ENCODE assay signal across 13 cellular contexts in genomic region chr5:109857405-109858031, GRCh38.
DNase-seq lines count a peak whose midpoint lies in the region; ATAC-seq, FAIRE-seq and TF ChIP-seq lines count a peak whose summit lies in the region.
"Had no signal": no experiment of that assay in that cellular context is flagged by ENCODE, and none has a peak within 500 bp of the region (broad histone marks: within the 10 kb centered on the region; RNA-seq: fewer than 3 reads in every experiment).

No MANE protein-coding gene starts in this region.

- H3K9me3 Mint-ChIP-seq in activated CD8-positive, alpha-beta T cell treated with anti-CD3 and anti-CD28 coated beads, Interleukin-2, amount 10 ng/mL, durations not matched to agents 7 days and 5 days (ENCODE audit: insufficient read depth): no peaks in the 10 kb centered on the region

- H3K4me2 ChIP-seq in endothelial cell of umbilical vein (ENCODE audit: insufficient read depth, low read length): no peak overlapping the region

- H3K9me1 ChIP-seq in endothelial cell of umbilical vein (replicated peaks; ENCODE audit: control insufficient read depth, extremely low read depth, insufficient read depth, low read length): no peaks in the 10 kb centered on the region

- TF ChIP-seq CTCF in endothelial cell of umbilical vein (IDR thresholded peaks at IDR 0.05; ENCODE audit: extremely low read depth in 1 of 2, insufficient read depth in 1 of 2, low read depth in 1 of 2, low read length in 2 of 2) (no peak), adrenal gland (IDR thresholded peaks at IDR 0.05) (no peak)

- intact Hi-C loops in endothelial cell of umbilical vein (cut with micrococcal nuclease) (no loop called here), adrenal gland (cut with DNase I) (no loop called here), left colon (cut with DNase I, micrococcal nuclease) (no loop called here), left ventricle myocardium superior (cut with micrococcal nuclease) (no loop called here)

- peaks cover 23% of the 10 kb centered on the region for H3K4me1 Mint-ChIP-seq in activated CD8-positive, alpha-beta T cell treated with anti-CD3 and anti-CD28 coated beads, Interleukin-2, amount 10 ng/mL, durations not matched to agents 7 days and 5 days (ENCODE audit: low read depth)

- H3K27ac ChIP-seq in endothelial cell of umbilical vein (ENCODE audit: insufficient read depth, low read depth, low read length) (no peak overlapping the region), adrenal gland (no peak overlapping the region)
- H3K27ac ChIP-seq: left ventricle myocardium inferior had no signal

- POLR2A ChIA-PET in activated CD8-positive, alpha-beta T cell treated with anti-CD3 and anti-CD28 coated beads, Interleukin-2, amount 10 ng/mL, durations not matched to agents 7 days and 5 days (lab: Charles Lee): interaction anchor here (0.8 to 1.2 kb wide), 4 partner anchors 35 to 200 kb away, joined by 3 read pairs; no protein-coding TSS in a partner anchor
- POLR2A ChIA-PET in endothelial cell of umbilical vein (lab: Charles Lee): interaction anchor here (1.0 kb wide), 1 partner anchor 8 kb away, joined by 4 read pairs; no protein-coding TSS in a partner anchor

- FAIRE-seq in endothelial cell of umbilical vein (lab: Jason Lieb, UNC): peak; percentile 64

- no peaks in the 10 kb centered on the region for H3K27me3 Mint-ChIP-seq in activated CD8-positive, alpha-beta T cell treated with anti-CD3 and anti-CD28 coated beads, Interleukin-2, amount 10 ng/mL, durations not matched to agents 7 days and 5 days (ENCODE audit: low read depth)

- DNase-seq in stimulated activated naive CD4-positive, alpha-beta T cell (lab: John Stamatoyannopoulos, UW): peak in 5 of 6 experiments; percentile 2 to 77 (median 70)
- DNase-seq in stimulated activated naive CD4-positive, alpha-beta T cell treated with Interleukin-2 at 50 U/mL for 16 hours (lab: John Stamatoyannopoulos, UW): no peak
- DNase-seq in activated CD8-positive, alpha-beta T cell treated with anti-CD3 and anti-CD28 coated beads, Interleukin-2, amount 10 ng/mL, durations not matched to agents 7 days and 5 days: peak; percentile 29
- no peak for DNase-seq in endothelial cell of umbilical vein (ENCODE audit: low read depth, low spot score)
- DNase-seq in adrenal gland: no peak
- DNase-seq in left colon: no peak
- no peak for DNase-seq in left ventricle myocardium superior
- DNase-seq in GM19238 (ENCODE audit: insufficient read length, low spot score): no peak
- DNase-seq: aorta; effector CD8-positive, alpha-beta T cell; left ventricle myocardium inferior; NCI-H524 treated with DMSO at 0.1 percent for 48 hours; stimulated activated CD8-positive, alpha-beta memory T cell treated with anti-CD3 and anti-CD28 coated beads, Interleukin-4, amount 100 ng/mL, for 48 hours had no signal

- H3K79me2 ChIP-seq in endothelial cell of umbilical vein (ENCODE audit: control insufficient read depth, insufficient read depth, low read length): no peaks in the 10 kb centered on the region

- no TSS peak for BruUV-seq in endothelial cell of umbilical vein (replicated peaks; lab: Mats Ljungman, UMichigan)

- peak overlapping the region; percentile 20 for H3K4me3 Mint-ChIP-seq in activated CD8-positive, alpha-beta T cell treated with anti-CD3 and anti-CD28 coated beads, Interleukin-2, amount 10 ng/mL, durations not matched to agents 7 days and 5 days

- H3K27me3 ChIP-seq in endothelial cell of umbilical vein (ENCODE audit: control insufficient read depth in 2 of 2, insufficient read depth in 2 of 2, low read length in 2 of 2): no peaks in the 10 kb centered on the region
- no peaks in the 10 kb centered on the region for H3K27me3 ChIP-seq in adrenal gland

- no peak overlapping the region for H3K4me3 ChIP-seq in endothelial cell of umbilical vein (replicated peaks in 1 of 3; ENCODE audit: insufficient read depth in 1 of 3, low read depth in 1 of 3, low read length in 3 of 3)
- H3K4me3 ChIP-seq in adrenal gland: no peak overlapping the region
- H3K4me3 ChIP-seq: left ventricle myocardium inferior had no signal

- H4K20me1 ChIP-seq in endothelial cell of umbilical vein (replicated peaks; ENCODE audit: control insufficient read depth, extremely low read depth, insufficient read depth, low read length): no peaks in the 10 kb centered on the region

- peak; percentile 74 for ATAC-seq in activated CD8-positive, alpha-beta T cell treated with anti-CD3 and anti-CD28 coated beads, Interleukin-2, amount 10 ng/mL, durations not matched to agents 7 days and 5 days
- ATAC-seq in left colon: no peak
- ATAC-seq in left ventricle myocardium superior: no peak

- H3K36me3 Mint-ChIP-seq in activated CD8-positive, alpha-beta T cell treated with anti-CD3 and anti-CD28 coated beads, Interleukin-2, amount 10 ng/mL, durations not matched to agents 7 days and 5 days (ENCODE audit: low read depth): peaks cover 64% of the 10 kb centered on the region

- H3K9me3 ChIP-seq in endothelial cell of umbilical vein (replicated peaks; ENCODE audit: control insufficient read depth, insufficient read depth, low read length): no peaks in the 10 kb centered on the region
- H3K9me3 ChIP-seq in adrenal gland (replicated peaks in 1 of 3): no peaks in the 10 kb centered on the region
- H3K9me3 ChIP-seq: left ventricle myocardium inferior had no signal

- 88 to 93% (median 91%) methylated on average over 8 of the region's 8 CpGs for WGBS in adrenal gland, 4 donors

- H3K4me1 ChIP-seq in endothelial cell of umbilical vein (ENCODE audit: control insufficient read depth, extremely low read depth, insufficient read depth, low read length) (peaks cover 8% of the 10 kb centered on the region), adrenal gland (replicated peaks in 1 of 2) (no peaks in the 10 kb centered on the region)
- H3K4me1 ChIP-seq: left ventricle myocardium inferior had no signal

- CTCF ChIA-PET in activated CD8-positive, alpha-beta T cell treated with anti-CD3 and anti-CD28 coated beads, Interleukin-2, amount 10 ng/mL, durations not matched to agents 7 days and 5 days (lab: Charles Lee): interaction anchor here (1.3 to 1.7 kb wide), 4 partner anchors 166 to 197 kb away, joined by 3 to 6 read pairs (median 4); partner anchors contain the start of gene MAN2A1
- CTCF ChIA-PET in endothelial cell of umbilical vein (lab: Charles Lee): interaction anchor here (1.9 kb wide), 1 partner anchor 8 kb away, joined by 6 read pairs; no protein-coding TSS in a partner anchor

- H3K9ac ChIP-seq in endothelial cell of umbilical vein (replicated peaks; ENCODE audit: extremely low read depth, insufficient read depth, low read length): no peak overlapping the region

- H3K36me3 ChIP-seq in endothelial cell of umbilical vein (ENCODE audit: control insufficient read depth in 2 of 2, extremely low read depth in 1 of 2, insufficient read depth in 2 of 2, low read length in 2 of 2): no peaks in the 10 kb centered on the region
- H3K36me3 ChIP-seq in adrenal gland (replicated peaks in 1 of 2): peaks cover 0 to 22% of the 10 kb centered on the region in 2 donors

- dilution Hi-C loops in endothelial cell of umbilical vein (cut with MboI; ENCODE audit: extremely low pct_ligation_motif_present, low sequenced_read_pairs): no loop called here

- TF ChIP-seq POLR2A in endothelial cell of umbilical vein (IDR thresholded peaks at IDR 0.05; ENCODE audit: low read depth, low read length) (no peak), adrenal gland (IDR thresholded peaks at IDR 0.05) (no peak)

- H3K27ac Mint-ChIP-seq in activated CD8-positive, alpha-beta T cell treated with anti-CD3 and anti-CD28 coated beads, Interleukin-2, amount 10 ng/mL, durations not matched to agents 7 days and 5 days: peak overlapping the region; percentile 71

- no peak overlapping the region for H2AFZ ChIP-seq in endothelial cell of umbilical vein (ENCODE audit: low read depth, low read length)

TF ChIP-seq in endothelial cell of umbilical vein, 7 proteins besides CTCF, POLR2A, EP300 and RAD21:
- TF ChIP-seq GATA2 (IDR thresholded peaks at IDR 0.05; ENCODE audit: insufficient read depth, insufficient read length, low read depth, low read length) (no peak), MAX (IDR thresholded peaks at IDR 0.05; ENCODE audit: insufficient read depth, insufficient read length) (no peak), JUN (IDR thresholded peaks at IDR 0.05; ENCODE audit: borderline replicate concordance, insufficient read depth, insufficient read length, low read depth) (no peak), POLR2AphosphoS5 (IDR thresholded peaks at IDR 0.05; ENCODE audit: insufficient read depth, low read depth, low read length) (no peak), MYC (IDR thresholded peaks at IDR 0.05; ENCODE audit: low read depth, low read length) (no peak), FOS (IDR thresholded peaks at IDR 0.05; ENCODE audit: borderline replicate concordance, insufficient read depth, low read length) (no peak)

Comparison
In these comparisons a context has a peak if more than half of its experiments do, and no peak if none do; other contexts are left out.
1. DNase-seq: peak in stimulated activated naive CD4-positive, alpha-beta T cell (5 of 6) and activated CD8-positive, alpha-beta T cell treated with anti-CD3 and anti-CD28 coated beads, Interleukin-2, amount 10 ng/mL, durations not matched to agents 7 days and 5 days (single experiment); none in stimulated activated naive CD4-positive, alpha-beta T cell treated with Interleukin-2 at 50 U/mL for 16 hours (single experiment), endothelial cell of umbilical vein (single experiment), adrenal gland (0 of 7), left colon (0 of 2), left ventricle myocardium superior (single experiment) and GM19238 (single experiment).